In genomic region chr17:39051001-39051605, GRCh38 we compare ENCODE assay signal across 15 cellular contexts.
A peak's percentile ranks its signal among the peaks of the same experiment; 100 is the strongest.
DNase-seq lines count a peak whose midpoint lies in the region; ATAC-seq and TF ChIP-seq lines count a peak whose summit lies in the region.
"Had no signal": no experiment of that assay in that cellular context is flagged by ENCODE, and none has a peak within 500 bp of the region (broad histone marks: within the 10 kb centered on the region; RNA-seq: fewer than 3 reads in every experiment).

No MANE protein-coding gene starts in this region.

- H3K4me1 ChIP-seq in Karpas-422 (ENCODE audit: low read length) (no peaks in the 10 kb centered on the region), stomach (peaks cover 0 to 17% (median 15%) of the 10 kb centered on the region in 4 donors), mammary epithelial cell (ENCODE audit: insufficient read depth, low read length) (no peaks in the 10 kb centered on the region)

- TF ChIP-seq CTCF in stomach (IDR thresholded peaks at IDR 0.05) (no peak), mammary epithelial cell (conservative IDR thresholded peaks at IDR 0.05 in 1 of 2, IDR thresholded peaks at IDR 0.05 in 1 of 2; ENCODE audit: extremely low read depth in 1 of 2, insufficient read depth in 1 of 2, low read depth in 1 of 2, low read length in 2 of 2) (no peak)

- no peaks in the 10 kb centered on the region for H3K9me2 ChIP-seq in Karpas-422 (replicated peaks; ENCODE audit: insufficient read depth, low read length)

- in situ Hi-C loops in mammary epithelial cell (cut with MboI; ENCODE audit: low sequenced_read_pairs in 2 of 2) = no loop called here

- BruUV-seq in mammary epithelial cell (replicated peaks; lab: Mats Ljungman, UMichigan) = no TSS peak

- intact Hi-C loops in stomach (cut with DNase I; ENCODE audit: low total_unique reads) = no loop called here
- intact Hi-C loops in mammary epithelial cell (cut with micrococcal nuclease) = no loop called here

- H2AFZ ChIP-seq in Karpas-422 (ENCODE audit: low read length) (no peak overlapping the region), mammary epithelial cell (ENCODE audit: low read depth, low read length) (no peak overlapping the region)
- H2AFZ ChIP-seq: GM23338 had no signal

- H3K27me3 ChIP-seq in Karpas-422 (ENCODE audit: low read length) = no peaks in the 10 kb centered on the region
- peaks cover 0 to 16% (median 0%) of the 10 kb centered on the region in 3 donors for H3K27me3 ChIP-seq in stomach
- no peaks in the 10 kb centered on the region for H3K27me3 ChIP-seq in mammary epithelial cell (ENCODE audit: insufficient read depth, low read length)

- H3K36me3 ChIP-seq in Karpas-422 (ENCODE audit: insufficient read depth, low read length) (no peaks in the 10 kb centered on the region), stomach (no peaks in the 10 kb centered on the region), mammary epithelial cell (ENCODE audit: insufficient read depth, low read length) (no peaks in the 10 kb centered on the region)
- H3K36me3 ChIP-seq: HAP-1 had no signal

- H3K4me3 ChIP-seq in Karpas-422 (ENCODE audit: low read length) (no peak overlapping the region), stomach (no peak overlapping the region), mammary epithelial cell (replicated peaks in 1 of 3; ENCODE audit: insufficient read depth in 1 of 3, low read depth in 2 of 3, low read length in 3 of 3) (no peak overlapping the region)
- H3K4me3 ChIP-seq: GM12878, GM23338, HAP-1 had no signal

- H3K27ac ChIP-seq in Karpas-422 (ENCODE audit: low read length) (no peak overlapping the region), stomach (no peak overlapping the region), mammary epithelial cell (ENCODE audit: insufficient read depth, low read depth, low read length) (no peak overlapping the region)
- H3K27ac ChIP-seq: 22Rv1 had no signal

- H3K9me3 ChIP-seq in Karpas-422 (ENCODE audit: low read length) = peaks cover 13% of the 10 kb centered on the region
- H3K9me3 ChIP-seq in stomach = peaks cover 18 to 31% (median 24%) of the 10 kb centered on the region in 4 donors
- H3K9me3 ChIP-seq in mammary epithelial cell (replicated peaks; ENCODE audit: insufficient read depth, low read length) = peaks cover 26% of the 10 kb centered on the region

- TF ChIP-seq POLR2A in stomach (IDR thresholded peaks at IDR 0.05) = no peak

- WGBS in stomach, 5 donors = 76 to 89% (median 83%) methylated on average over 12 of the region's 12 CpGs
- WGBS in mammary epithelial cell (ENCODE audit: low coverage, missing lambda C conversion rate) = 87% methylated on average over 9 of the region's 12 CpGs

- CTCF ChIA-PET in mammary epithelial cell (lab: Charles Lee; ENCODE audit: low non-redundant PET) = no interaction called here

- H3K9ac ChIP-seq in Karpas-422 (ENCODE audit: low read length) (no peak overlapping the region), mammary epithelial cell (ENCODE audit: insufficient read depth, low read length) (no peak overlapping the region)

- DNase-seq in DMS 273 (lab: John Stamatoyannopoulos, UW; ENCODE audit: unreplicated experiment) (peak; percentile 73), DMS 273 treated with DMSO at 0.1 percent for 48 hours (lab: John Stamatoyannopoulos, UW) (no peak), Karpas-422 (peak; percentile 4), stomach (peak; percentile 13), mammary epithelial cell (no peak), NCI-H1930 (lab: John Stamatoyannopoulos, UW) (no peak)
- DNase-seq in effector CD4-positive, alpha-beta T cell = no peak
- DNase-seq: CD8-positive, alpha-beta T cell; COR-L47; IMR-90 had no signal

- H4K20me1 ChIP-seq in Karpas-422 (ENCODE audit: insufficient read depth, low read depth, low read length) (no peaks in the 10 kb centered on the region), mammary epithelial cell (ENCODE audit: insufficient read depth, low read length) (no peaks in the 10 kb centered on the region)

- ATAC-seq in esophagus mucosa = peak; percentile 22
- ATAC-seq: CD8-positive, alpha-beta T cell; GM12878; GM23338 had no signal

- no peaks in the 10 kb centered on the region for H3K79me2 ChIP-seq in Karpas-422 (ENCODE audit: low read length)
- no peaks in the 10 kb centered on the region for H3K79me2 ChIP-seq in mammary epithelial cell (ENCODE audit: insufficient read depth, low read length)

- no peak for TF ChIP-seq EP300 in stomach (IDR thresholded peaks at IDR 0.05)

- H3K4me2 ChIP-seq in Karpas-422 (ENCODE audit: low read depth, low read length, poor library complexity, severe bottlenecking) (no peak overlapping the region), mammary epithelial cell (ENCODE audit: insufficient read depth, low read depth, low read length) (no peak overlapping the region)
- H3K4me2 ChIP-seq: GM23338 had no signal

- dilution Hi-C loops in mammary epithelial cell (cut with HindIII; ENCODE audit: low sequenced_read_pairs) = no loop called here

Comparison
In these comparisons a context has a peak if more than half of its experiments do, and no peak if none do; other contexts are left out.
1. DNase-seq: peak in DMS 273 (single experiment), Karpas-422 (single experiment) and stomach (single experiment); none in DMS 273 treated with DMSO at 0.1 percent for 48 hours (single experiment), mammary epithelial cell (single experiment), effector CD4-positive, alpha-beta T cell (single experiment) and NCI-H1930 (0 of 2).